Comparison of ENCODE assay signal across 8 cellular contexts in genomic region chr2:87452861-87453260, GRCh38.
DNase-seq lines count a peak whose midpoint lies in the region; ATAC-seq and TF ChIP-seq lines count a peak whose summit lies in the region.
"Not testable (repeated sequence)": the region's sequence is repeated elsewhere in the genome, so short reads cannot be mapped to it uniquely, and the experiment has no call there.

No MANE protein-coding gene starts in this region.

- H3K4me3 ChIP-seq in ACC112 (ENCODE audit: low read depth, low read length); MG63; adipocyte (ENCODE audit: low read length); choroid plexus epithelial cell (ENCODE audit: low read depth, low read length); foreskin fibroblast (ENCODE audit: low read depth in 1 of 2, low read length in 2 of 2); right lobe of liver: not testable (repeated sequence)

- peaks cover 13% of the 10 kb centered on the region for H3K79me2 ChIP-seq in ACC112 (ENCODE audit: control insufficient read depth, insufficient read depth, low read length, unreplicated experiment)

- peaks cover 17% of the 10 kb centered on the region for H3K4me1 ChIP-seq in ACC112 (ENCODE audit: control insufficient read depth, insufficient read depth, low read length, unreplicated experiment)
- not testable (repeated sequence) for H3K4me1 ChIP-seq in adipocyte (ENCODE audit: control insufficient read depth, insufficient read depth, low read length); right lobe of liver

- 40% methylated on average over 1 of the region's 1 CpG for WGBS in right lobe of liver (ENCODE audit: insufficient coverage, low coverage, low lambda C conversion rate, missing lambda C conversion rate)

- H3K27me3 ChIP-seq in ACC112 (ENCODE audit: insufficient read depth, low read length); MG63; adipocyte (replicated peaks; ENCODE audit: control insufficient read depth, insufficient read depth, low read length); right lobe of liver: not testable (repeated sequence)

- not testable (repeated sequence) for TF ChIP-seq CTCF in choroid plexus epithelial cell (conservative IDR thresholded peaks at IDR 0.05; ENCODE audit: low read depth, low read length); foreskin fibroblast (IDR thresholded peaks at IDR 0.05; ENCODE audit: low read depth, low read length); right lobe of liver (IDR thresholded peaks at IDR 0.05)

- H3K9me3 ChIP-seq in MG63; adipocyte (ENCODE audit: control insufficient read depth, low read length); right lobe of liver: not testable (repeated sequence)

- peak; percentile 29 for DNase-seq in GM03348 (ENCODE audit: low spot score)
- peak; percentile 90 for DNase-seq in MG63
- peak; percentile 67 for DNase-seq in adipocyte (ENCODE audit: low read depth)
- DNase-seq in choroid plexus epithelial cell (ENCODE audit: low read depth) = peak; percentile 71
- peak; percentile 58 to 70 for DNase-seq in foreskin fibroblast
- peak in 1 of 3 donors; percentile 54 for DNase-seq in right lobe of liver
- peak; percentile 68 for DNase-seq in renal cortical epithelial cell (ENCODE audit: low read depth)

- H3K36me3 ChIP-seq in ACC112 (ENCODE audit: insufficient read depth, low read length); MG63; adipocyte (ENCODE audit: control insufficient read depth, insufficient read depth, low read length, severe bottlenecking); right lobe of liver: not testable (repeated sequence)

- not testable (repeated sequence) for H3K9ac ChIP-seq in adipocyte (ENCODE audit: low read length)

- H3K27ac ChIP-seq in ACC112 (ENCODE audit: low read depth, low read length) = peak overlapping the region; percentile 94
- not testable (repeated sequence) for H3K27ac ChIP-seq in right lobe of liver

- intact Hi-C loops in right lobe of liver (cut with DNase I) = not testable (repeated sequence)

- H2AFZ ChIP-seq in ACC112 (ENCODE audit: low read length, unreplicated experiment) = not testable (repeated sequence)

- not testable (repeated sequence) for TF ChIP-seq POLR2A in right lobe of liver (IDR thresholded peaks at IDR 0.05)

- peak; percentile 22 to 60 (median 56) for ATAC-seq in right lobe of liver
